Comparison of ENCODE assay signal across 15 cellular contexts in genomic region chr9:108093773-108094675, GRCh38.
A peak's percentile ranks its signal among the peaks of the same experiment; 100 is the strongest.
DNase-seq lines count a peak whose midpoint lies in the region; ATAC-seq, FAIRE-seq and TF ChIP-seq lines count a peak whose summit lies in the region.
"Had no signal": no experiment of that assay in that cellular context is flagged by ENCODE, and none has a peak within 500 bp of the region (broad histone marks: within the 10 kb centered on the region; RNA-seq: fewer than 3 reads in every experiment).

No MANE protein-coding gene starts in this region.

- peak; percentile 79 for FAIRE-seq in small intestine (lab: Jason Lieb, UNC)

- ATAC-seq in HG03175 (IDR thresholded peaks at IDR 0.05; ENCODE audit: unreplicated experiment) (peak; percentile 64), RWPE2 (ENCODE audit: low read depth) (peak; percentile 87), HG03442 (IDR thresholded peaks at IDR 0.05; ENCODE audit: unreplicated experiment) (no peak)
- ATAC-seq: SK-N-SH treated with all-trans-retinoic acid at 6 μM for 48 hours had no signal

- H3K4me1 ChIP-seq in RWPE2 (ENCODE audit: insufficient read depth, poor library complexity, severe bottlenecking) (peaks cover 11% of the 10 kb centered on the region), small intestine (ENCODE audit: control insufficient read depth in 2 of 2, insufficient read depth in 1 of 2, low read depth in 1 of 2, low read length in 1 of 2) (peaks cover 0 to 2% of the 10 kb centered on the region in 2 donors)

- DNase-seq in RWPE2 (ENCODE audit: low spot score): no peak
- peak; percentile 56 for DNase-seq in fibroblast of the aortic adventitia (ENCODE audit: low read depth)
- peak; percentile 97 for DNase-seq in small intestine
- DNase-seq in NCI-H1092 treated with DMSO at 0.1 percent for 48 hours (lab: John Stamatoyannopoulos, UW): no peak
- DNase-seq in NCI-H1048 (lab: John Stamatoyannopoulos, UW): no peak
- no peak for DNase-seq in NCI-H1417 treated with DMSO at 0.1 percent for 48 hours (lab: John Stamatoyannopoulos, UW)
- DNase-seq: activated CD4-positive, alpha-beta T cell treated with anti-CD3 and anti-CD28 coated beads, Interleukin-2, amount 10 ng/mL, durations not matched to agents 24 days and 14 days; cortex of kidney; hypothalamus; naive B cell; NCI-H510A had no signal

- WGBS in small intestine, 3 donors: 27 to 42% (median 32%) methylated on average over 1 of the region's 1 CpG

- H3K36me3 ChIP-seq in RWPE2 (ENCODE audit: low read depth): no peaks in the 10 kb centered on the region
- no peaks in the 10 kb centered on the region for H3K36me3 ChIP-seq in small intestine (ENCODE audit: control insufficient read depth in 2 of 2, insufficient read depth in 2 of 2, low read length in 2 of 2)

- H3K4me3 ChIP-seq in RWPE2 (ENCODE audit: severe bottlenecking): no peak overlapping the region
- H3K4me3 ChIP-seq in fibroblast of the aortic adventitia (ENCODE audit: low read depth, low read length): no peak overlapping the region
- no peak overlapping the region for H3K4me3 ChIP-seq in small intestine (ENCODE audit: low read depth in 1 of 2, low read length in 2 of 2)

- TF ChIP-seq CTCF in RWPE2 (IDR thresholded peaks at IDR 0.05; ENCODE audit: poor library complexity, severe bottlenecking): no peak
- no peak for TF ChIP-seq CTCF in fibroblast of the aortic adventitia (IDR thresholded peaks at IDR 0.05; ENCODE audit: insufficient read depth, low read length)

- H3K27me3 ChIP-seq in RWPE2 (ENCODE audit: insufficient read depth, poor library complexity, severe bottlenecking) (no peaks in the 10 kb centered on the region), small intestine (ENCODE audit: control insufficient read depth in 2 of 2, insufficient read depth in 2 of 2, low read length in 2 of 2) (no peaks in the 10 kb centered on the region)

- H3K9me3 ChIP-seq in RWPE2 (ENCODE audit: severe bottlenecking) (peaks cover 3% of the 10 kb centered on the region), small intestine (ENCODE audit: control insufficient read depth, low read depth) (no peaks in the 10 kb centered on the region)

- H3K27ac ChIP-seq in RWPE2 (ENCODE audit: poor library complexity, severe bottlenecking) (peak overlapping the region; percentile 61), small intestine (ENCODE audit: low read depth in 1 of 2, low read length in 1 of 2) (peak overlapping the region; percentile 37 to 56)
- H3K27ac ChIP-seq: KMS-11 had no signal

Comparison
In these comparisons a context has a peak if more than half of its experiments do, and no peak if none do; other contexts are left out.
1. DNase-seq: peak in fibroblast of the aortic adventitia (single experiment) and small intestine (single experiment); none in RWPE2 (single experiment), NCI-H1092 treated with DMSO at 0.1 percent for 48 hours (single experiment), NCI-H1048 (single experiment) and NCI-H1417 treated with DMSO at 0.1 percent for 48 hours (single experiment).